Comparison of ENCODE assay signal across 9 cellular contexts in genomic region chr17:50905460-50905803, GRCh38. TPM values are rescaled to one million over a fixed set of nuclear protein-coding genes. Genes with fewer than 3 reads are reported as not detected.
A peak's percentile ranks its signal among the peaks of the same experiment; 100 is the strongest.
DNase-seq lines count a peak whose midpoint lies in the region; ATAC-seq and TF ChIP-seq lines count a peak whose summit lies in the region.
"Had no signal": no experiment of that assay in that cellular context is flagged by ENCODE, and none has a peak within 500 bp of the region (broad histone marks: within the 10 kb centered on the region; RNA-seq: fewer than 3 reads in every experiment).

No MANE protein-coding gene starts in this region.

- peaks cover 3% of the 10 kb centered on the region for H3K27me3 Mint-ChIP-seq in dendritic cell treated with granulocyte-macrophage colony-stimulating factor and Interleukin-4, amounts not matched to agents 40 ng/mL and 50 ng/mL, for 4 days
- peaks cover 6% of the 10 kb centered on the region for H3K27me3 Mint-ChIP-seq in HFFc6 (ENCODE audit: insufficient read depth)

- peak overlapping the region; percentile 23 for H3K27ac Mint-ChIP-seq in dendritic cell treated with granulocyte-macrophage colony-stimulating factor and Interleukin-4, amounts not matched to agents 40 ng/mL and 50 ng/mL, for 4 days
- no peak overlapping the region for H3K27ac Mint-ChIP-seq in HFFc6

- no peak overlapping the region for H3K9ac ChIP-seq in rectal smooth muscle tissue (ENCODE audit: low read length)

- no peak for ATAC-seq in GM21447 (IDR thresholded peaks at IDR 0.05; ENCODE audit: unreplicated experiment)

- H3K36me3 ChIP-seq in rectal smooth muscle tissue (ENCODE audit: control insufficient read depth, insufficient read depth, low read length), result no peaks in the 10 kb centered on the region

- H3K27ac ChIP-seq in rectal smooth muscle tissue (ENCODE audit: low read depth, low read length), result peak overlapping the region; percentile 97
- H3K27ac ChIP-seq: HL-60 had no signal

- no peak overlapping the region for H3K4me3 Mint-ChIP-seq in dendritic cell treated with granulocyte-macrophage colony-stimulating factor and Interleukin-4, amounts not matched to agents 40 ng/mL and 50 ng/mL, for 4 days
- H3K4me3 Mint-ChIP-seq in HFFc6, result no peak overlapping the region

- no peaks in the 10 kb centered on the region for H3K36me3 Mint-ChIP-seq in dendritic cell treated with granulocyte-macrophage colony-stimulating factor and Interleukin-4, amounts not matched to agents 40 ng/mL and 50 ng/mL, for 4 days (ENCODE audit: low read depth)
- H3K36me3 Mint-ChIP-seq in HFFc6 (ENCODE audit: low read depth), result no peaks in the 10 kb centered on the region

- no peak for TF ChIP-seq CTCF in HFFc6 (IDR thresholded peaks at IDR 0.05)

- peaks cover 31% of the 10 kb centered on the region for H3K4me1 ChIP-seq in rectal smooth muscle tissue (ENCODE audit: control insufficient read depth, insufficient read depth, low read length)

- no peaks in the 10 kb centered on the region for H3K9me3 Mint-ChIP-seq in dendritic cell treated with granulocyte-macrophage colony-stimulating factor and Interleukin-4, amounts not matched to agents 40 ng/mL and 50 ng/mL, for 4 days
- no peaks in the 10 kb centered on the region for H3K9me3 Mint-ChIP-seq in HFFc6

- intact Hi-C loops in dendritic cell treated with granulocyte-macrophage colony-stimulating factor and Interleukin-4, amounts not matched to agents 40 ng/mL and 50 ng/mL, for 4 days (cut with micrococcal nuclease), result no loop called here

- DNase-seq in DMS153 (lab: John Stamatoyannopoulos, UW) (peak; percentile 48), NCI-H345 (lab: John Stamatoyannopoulos, UW) (peak; percentile 79), 8988T (no peak), HCEC 1CT (no peak), HFFc6 (no peak)

- no peak overlapping the region for H3K4me3 ChIP-seq in rectal smooth muscle tissue (ENCODE audit: low read length)

- H3K27me3 ChIP-seq in rectal smooth muscle tissue (ENCODE audit: control insufficient read depth, insufficient read depth, low read length), result no peaks in the 10 kb centered on the region

- H3K4me1 Mint-ChIP-seq in dendritic cell treated with granulocyte-macrophage colony-stimulating factor and Interleukin-4, amounts not matched to agents 40 ng/mL and 50 ng/mL, for 4 days (ENCODE audit: low read depth), result peaks cover 34% of the 10 kb centered on the region
- H3K4me1 Mint-ChIP-seq in HFFc6 (ENCODE audit: low read depth), result peaks cover 9% of the 10 kb centered on the region

RNA-seq across cellular contexts. Expression of gene TOB1, which starts 39.3 kb away (rescaled TPM):
- total RNA-seq in HFFc6 (2021; fragmentation: NEBNext Ultra II Directional; extraction: Animal tissue kit (Norgen Biotek cat#: 25700)), result 10 to 100 TPM; 76.3 to 94.1 (median 89.1) TPM

Comparison
In these comparisons a context has a peak if more than half of its experiments do, and no peak if none do; other contexts are left out.
1. DNase-seq: peak in DMS153 (single experiment) and NCI-H345 (single experiment); none in 8988T (single experiment), HCEC 1CT (single experiment) and HFFc6 (single experiment).